9 cellular contexts compared by ENCODE assay signal in the genomic region with DNA sequence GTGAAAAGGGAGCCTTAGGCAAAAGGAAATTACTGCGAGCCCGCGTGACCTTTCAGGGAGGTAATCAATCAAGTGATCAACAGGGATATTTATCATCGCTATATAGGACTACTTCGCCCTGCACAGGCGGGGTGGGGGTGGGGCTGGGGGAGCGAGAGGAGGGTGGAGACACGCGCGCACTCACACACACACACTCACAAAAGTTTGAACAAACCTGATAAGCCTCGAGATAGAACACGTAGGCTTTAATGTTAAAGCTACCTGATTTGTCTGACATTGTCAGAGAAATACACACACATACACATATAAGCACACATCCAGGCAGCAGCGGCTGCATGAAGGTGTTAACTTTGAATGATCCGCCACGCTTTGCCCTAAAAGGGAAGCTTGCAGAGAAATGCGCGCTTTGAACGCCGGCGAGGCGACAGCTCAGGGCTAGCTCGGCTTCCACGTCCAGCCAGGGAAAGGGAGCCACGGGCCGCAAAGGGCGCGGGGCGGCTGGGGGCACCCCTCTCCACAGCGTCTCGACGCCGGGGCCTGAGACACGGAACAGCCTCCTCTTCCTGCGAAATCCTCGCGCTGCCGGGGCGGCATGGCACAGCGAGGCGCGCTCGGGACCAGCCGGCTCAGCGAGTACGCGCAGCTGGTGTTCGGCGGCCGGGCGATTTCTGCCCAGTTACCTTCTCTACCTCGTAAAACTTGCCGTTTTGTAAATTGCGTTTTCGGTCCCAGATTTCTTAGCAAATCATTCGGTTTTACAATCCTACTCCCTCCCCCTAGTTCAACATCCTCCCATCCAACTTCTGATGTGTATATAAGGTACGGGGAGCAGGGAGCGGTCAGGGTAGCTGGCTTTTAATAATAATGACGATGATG. TPM values are rescaled to one million over a fixed set of nuclear protein-coding genes. Genes with fewer than 3 reads are reported as not detected.
DNase-seq lines count a peak whose midpoint lies in the region; ATAC-seq, FAIRE-seq and TF ChIP-seq lines count a peak whose summit lies in the region.
"Had no signal": no experiment of that assay in that cellular context is flagged by ENCODE, and none has a peak within 500 bp of the region (broad histone marks: within the 10 kb centered on the region; RNA-seq: fewer than 3 reads in every experiment).

No MANE protein-coding gene starts in this region.

- H3K27ac Mint-ChIP-seq in activated naive CD4-positive, alpha-beta T cell treated with anti-CD3 and anti-CD28 coated beads for 36 hours = no peak overlapping the region

- CTCF ChIA-PET in activated naive CD4-positive, alpha-beta T cell treated with anti-CD3 and anti-CD28 coated beads for 36 hours (lab: Charles Lee) = interaction anchor here (0.8 to 2.6 kb wide), 14 partner anchors 9 to 536 kb away, joined by 3 to 22 read pairs (median 3); no protein-coding TSS in a partner anchor
- CTCF ChIA-PET in K562 (lab: Yijun Ruan, JAX; ENCODE audit: low intra/inter-chr PET ratio) = interaction anchor here (0.6 to 1.2 kb wide), 3 partner anchors 262 to 627 kb away, joined by 4 to 5 read pairs (median 5); no protein-coding TSS in a partner anchor

- TF ChIP-seq EP300 in K562 (IDR thresholded peaks at IDR 0.05; ENCODE audit: low read length) = no peak

- peak; percentile 6; the same call in 1 of the 3 replicates for ATAC-seq in K562

- H3K36me3 Mint-ChIP-seq in activated naive CD4-positive, alpha-beta T cell treated with anti-CD3 and anti-CD28 coated beads for 36 hours (ENCODE audit: low read depth) = no peaks in the 10 kb centered on the region

- H3K9ac ChIP-seq in K562 (ENCODE audit: insufficient read depth in 1 of 2, low read depth in 2 of 2, low read length in 2 of 2) (no peak overlapping the region), stomach smooth muscle (ENCODE audit: low read length in 2 of 2) (peak overlapping the region; percentile 17 to 80)

- H3K4me3 ChIP-seq in K562 = peak overlapping the region; percentile 25; the same call in 1 of the 2 replicates
- H3K4me3 ChIP-seq in stomach smooth muscle (ENCODE audit: low read length in 2 of 2) = peak overlapping the region; percentile 72 to 78

- intact Hi-C loops in activated naive CD4-positive, alpha-beta T cell treated with anti-CD3 and anti-CD28 coated beads for 36 hours (cut with micrococcal nuclease) = loop anchor here (1.0 to 10.0 kb wide), 8 partner anchors 9 to 1622 kb away; no protein-coding TSS in a partner anchor
- intact Hi-C loops in K562 (cut with micrococcal nuclease) = loop anchor here (1.0 to 5.0 kb wide), 5 partner anchors 74 to 1458 kb away; no protein-coding TSS in a partner anchor

- H3K4me1 Mint-ChIP-seq in activated naive CD4-positive, alpha-beta T cell treated with anti-CD3 and anti-CD28 coated beads for 36 hours (ENCODE audit: low read depth) = peaks cover 15% of the 10 kb centered on the region

- peaks cover under 1% of the 10 kb centered on the region for H3K9me3 Mint-ChIP-seq in activated naive CD4-positive, alpha-beta T cell treated with anti-CD3 and anti-CD28 coated beads for 36 hours

- peaks cover 82% of the 10 kb centered on the region for H3K27me3 Mint-ChIP-seq in activated naive CD4-positive, alpha-beta T cell treated with anti-CD3 and anti-CD28 coated beads for 36 hours (ENCODE audit: low read depth)

- H3K36me3 ChIP-seq in K562 (ENCODE audit: control insufficient read depth, insufficient read depth, low read length) = no peaks in the 10 kb centered on the region
- H3K36me3 ChIP-seq in stomach smooth muscle (ENCODE audit: control insufficient read depth in 2 of 2, insufficient read depth in 2 of 2, low read length in 2 of 2) = no peaks in the 10 kb centered on the region

- no peak for TF ChIP-seq POLR2A in K562 (conservative IDR thresholded peaks at IDR 0.05)

- H3K79me2 ChIP-seq in K562 (ENCODE audit: control insufficient read depth, insufficient read depth, low read length) = no peaks in the 10 kb centered on the region

- H3K9me1 ChIP-seq in K562 (ENCODE audit: control insufficient read depth, insufficient read depth, low read length) = no peaks in the 10 kb centered on the region

- H3K27me3 ChIP-seq in K562 (ENCODE audit: control insufficient read depth in 2 of 2, insufficient read depth in 2 of 2, low read length in 2 of 2) (peaks cover 41 to 46% of the 10 kb centered on the region in 2 experiments), stomach smooth muscle (ENCODE audit: control insufficient read depth in 1 of 2, insufficient read depth in 2 of 2, low read length in 2 of 2) (peaks cover 8 to 77% of the 10 kb centered on the region in 2 donors)

- peak overlapping the region; percentile 69 for H3K4me2 ChIP-seq in K562 (ENCODE audit: insufficient read depth, low read length)

- H3K4me1 ChIP-seq in K562 (replicated peaks in 1 of 2; ENCODE audit: control insufficient read depth in 2 of 2, insufficient read depth in 2 of 2, low read length in 2 of 2) (peaks cover 0 to 19% of the 10 kb centered on the region in 2 experiments; a peak in 3 of 5 replicates), stomach smooth muscle (ENCODE audit: control insufficient read depth, insufficient read depth, low read length) (peaks cover 24% of the 10 kb centered on the region)

- FAIRE-seq in K562 (lab: Jason Lieb, UNC) = peak; percentile 40
- FAIRE-seq: colon had no signal

- H3K4me3 Mint-ChIP-seq in activated naive CD4-positive, alpha-beta T cell treated with anti-CD3 and anti-CD28 coated beads for 36 hours = peak overlapping the region; percentile 57

- no peak overlapping the region for H3K27ac ChIP-seq in K562 (ENCODE audit: extremely low read depth, low read depth, low read length)
- H3K27ac ChIP-seq in stomach smooth muscle (ENCODE audit: low read length) = peak overlapping the region; percentile 82

- BruUV-seq in K562 (replicated peaks; lab: Mats Ljungman, UMichigan) = no TSS peak

- H4K20me1 ChIP-seq in K562 (replicated peaks; ENCODE audit: control insufficient read depth, insufficient read depth, low read length) = no peaks in the 10 kb centered on the region

- H3K9me3 ChIP-seq in K562 (replicated peaks; ENCODE audit: control insufficient read depth, insufficient read depth, low read depth, low read length) (no peaks in the 10 kb centered on the region), stomach smooth muscle (ENCODE audit: control insufficient read depth in 2 of 2, low read length in 2 of 2) (peaks cover 1 to 2% of the 10 kb centered on the region in 2 donors)

- 23% methylated on average over 36 of the region's 58 CpGs for WGBS in K562 (ENCODE audit: insufficient coverage, low coverage, missing lambda C conversion rate)

- in situ Hi-C loops in K562 (cut with MboI) = no loop called here

- POLR2A ChIA-PET in K562 (lab: Yijun Ruan, JAX) = interaction anchor here (0.7 kb wide), 1 partner anchor 105 kb away, joined by 3 read pairs; no protein-coding TSS in a partner anchor

- no peak for DNase-seq in activated naive CD4-positive, alpha-beta T cell treated with anti-CD3 and anti-CD28 coated beads for 36 hours
- DNase-seq in activated naive CD4-positive, alpha-beta T cell (lab: John Stamatoyannopoulos, UW) = no peak
- DNase-seq in NCI-H1417 treated with DMSO at 0.1 percent for 48 hours (lab: John Stamatoyannopoulos, UW) (peak; percentile 15), K562 (ENCODE audit: extremely low read depth in 1 of 4, low spot score in 3 of 4) (no peak), kidney tubule cell (ENCODE audit: low spot score) (peak; percentile 60), NCI-H446 treated with DMSO at 0.1 percent for 48 hours (lab: John Stamatoyannopoulos, UW) (no peak), SKM-1 treated with dmso at 0.1 percent for 144 hours (lab: John Stamatoyannopoulos, UW; ENCODE audit: unreplicated experiment) (no peak)

- TF ChIP-seq RAD21 in K562 (CRISPR knock-in tag; conservative IDR thresholded peaks at IDR 0.05 in 1 of 2, IDR thresholded peaks at IDR 0.05 in 1 of 2) = no peak

- TF ChIP-seq CTCF in K562 (IDR thresholded peaks at IDR 0.05 in 2 of 3, conservative IDR thresholded peaks at IDR 0.05 in 1 of 3; ENCODE audit: insufficient read depth in 2 of 3, low read depth in 1 of 3, low read length in 3 of 3) = no peak

- no peak overlapping the region for H2AFZ ChIP-seq in K562 (ENCODE audit: low read depth, low read length)

TF ChIP-seq in K562, 482 proteins besides CTCF, POLR2A, EP300 and RAD21 (continues in another document):
- TF ChIP-seq E2F1 (CRISPR knock-in tag; IDR thresholded peaks at IDR 0.05) = no peak

RNA-seq across cellular contexts. Expression of gene MECOM, which starts 4.8 kb away (rescaled TPM):
- not detected for total RNA-seq in activated naive CD4-positive, alpha-beta T cell treated with anti-CD3 and anti-CD28 coated beads for 36 hours
- 25.4 and 36.9 TPM in 2 replicates for total RNA-seq in K562 (2011; cell fraction: chromatin; rRNA removed; ENCODE audit: low replicate concordance)
- 13.7 and 20.8 TPM in 2 replicates for total RNA-seq in K562 (2011; cell fraction: nucleolus; rRNA removed)
- 19.9 and 26.0 TPM in 2 replicates for total RNA-seq in K562 (2011; cell fraction: nucleoplasm; rRNA removed)
- total RNA-seq in K562 (2014; rRNA removed) (20.1 and 22.9 TPM in 2 replicates), K562 (2014; rRNA removed; fragmentation: Illumina TruSeq; extraction: Trizol) (28.6 and 32.5 TPM in 2 replicates), K562 (2015; rRNA removed; fragmentation: Illumina TruSeq; extraction: Trizol) (28.4 and 31.7 TPM in 2 replicates), K562 (2021) (21.5 and 29.5 TPM in 2 replicates)
- polyA plus RNA-seq in K562 (2011; rRNA removed) (12.1 and 14.6 TPM in 2 replicates), K562 (2014; fragmentation: Illumina TruSeq; extraction: Trizol) (20.0 and 24.7 TPM in 2 replicates), K562 (2014; fragmentation: Nextera tagmentation; extraction: Ambion mirVana) (10 to 100 TPM; 11.0 to 14.4 TPM), K562 (2014; rRNA removed) (12.5 and 14.6 TPM in 2 replicates)
- polyA plus RNA-seq in K562 (2011; cell fraction: cytosol; rRNA removed) = 5.8 and 6.0 TPM in 2 replicates
- 14.5 and 17.0 TPM in 2 replicates for polyA plus RNA-seq in K562 (2011; cell fraction: nucleus; rRNA removed)
- polyA plus RNA-seq in K562 (2012) = 9.3 and 9.7 TPM in 2 replicates
- polyA minus RNA-seq in K562 (2011; rRNA and poly(A)+ RNA removed) = 38.2 and 39.0 TPM in 2 replicates
- polyA minus RNA-seq in K562 (2011; cell fraction: cytosol; rRNA and poly(A)+ RNA removed) = 8.6 and 12.6 TPM in 2 replicates
- polyA minus RNA-seq in K562 (2011; cell fraction: nucleus; rRNA and poly(A)+ RNA removed) = 42.5 and 80.5 TPM in 2 replicates

Comparison
In these comparisons a context has a peak if more than half of its experiments do, and no peak if none do; other contexts are left out.
1. DNase-seq: peak in NCI-H1417 treated with DMSO at 0.1 percent for 48 hours (single experiment) and kidney tubule cell (single experiment); none in activated naive CD4-positive, alpha-beta T cell treated with anti-CD3 and anti-CD28 coated beads for 36 hours (single experiment), activated naive CD4-positive, alpha-beta T cell (0 of 4), K562 (0 of 4), NCI-H446 treated with DMSO at 0.1 percent for 48 hours (single experiment) and SKM-1 treated with dmso at 0.1 percent for 144 hours (single experiment).
2. H3K9ac ChIP-seq: peak in stomach smooth muscle (2 of 2); none in K562 (0 of 2).
3. RNA of gene MECOM, which starts 4.8 kb away (total RNA-seq): 13.7 to 36.9 TPM in K562; not detected in activated naive CD4-positive, alpha-beta T cell treated with anti-CD3 and anti-CD28 coated beads for 36 hours; every median in the first group is over 10 times any median in the second.